ENCODE assay signal across 1 cellular context in the genomic region with DNA sequence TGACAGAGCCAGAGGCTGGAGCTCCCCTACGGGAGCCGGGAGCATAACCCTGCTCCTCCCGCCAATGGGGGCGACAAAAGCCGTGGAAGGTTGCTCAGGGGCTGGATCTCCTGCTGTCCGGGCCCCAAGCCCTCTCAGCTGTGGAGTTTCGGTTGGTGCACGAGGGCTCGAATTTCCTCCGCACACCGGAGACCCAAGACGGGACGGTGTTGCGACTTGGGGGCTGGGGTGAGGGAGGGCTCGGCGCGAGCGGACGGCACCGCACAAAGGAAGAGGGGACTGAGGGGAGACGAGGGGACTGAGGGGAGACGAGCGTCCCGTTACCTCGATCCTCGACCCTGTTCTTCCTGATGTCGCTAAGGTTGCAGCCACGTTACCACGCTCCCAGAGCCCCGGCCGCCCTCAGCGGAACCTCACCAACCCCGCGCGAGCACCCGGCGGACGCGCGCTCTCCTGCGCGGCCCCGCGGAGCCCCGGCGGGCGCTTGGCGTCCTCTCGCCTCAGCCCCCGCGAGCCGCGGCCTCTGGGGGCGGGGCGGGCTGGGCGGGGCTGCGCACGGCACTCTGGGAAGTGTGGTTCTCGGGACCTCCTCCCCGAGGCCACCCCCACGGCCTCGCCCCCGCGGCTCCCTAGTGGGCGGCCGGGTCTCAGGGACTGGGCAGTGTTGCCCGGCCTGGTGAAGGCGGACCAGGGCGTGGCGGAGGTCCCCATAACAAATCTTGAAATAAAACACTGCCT.
A peak's percentile ranks its signal among the peaks of the same experiment; 100 is the strongest.
TF ChIP-seq lines count a peak whose summit lies in the region.

A gene (minus strand): TSS at position 525 of the 738 bp plus-strand sequence. CDS start 25,079 bp downstream, outside the sequence.

TF ChIP-seq in HepG2, 621 proteins besides CTCF, POLR2A, EP300 and RAD21 (continued from another document and continues in another):
- TF ChIP-seq, protein P1, sequence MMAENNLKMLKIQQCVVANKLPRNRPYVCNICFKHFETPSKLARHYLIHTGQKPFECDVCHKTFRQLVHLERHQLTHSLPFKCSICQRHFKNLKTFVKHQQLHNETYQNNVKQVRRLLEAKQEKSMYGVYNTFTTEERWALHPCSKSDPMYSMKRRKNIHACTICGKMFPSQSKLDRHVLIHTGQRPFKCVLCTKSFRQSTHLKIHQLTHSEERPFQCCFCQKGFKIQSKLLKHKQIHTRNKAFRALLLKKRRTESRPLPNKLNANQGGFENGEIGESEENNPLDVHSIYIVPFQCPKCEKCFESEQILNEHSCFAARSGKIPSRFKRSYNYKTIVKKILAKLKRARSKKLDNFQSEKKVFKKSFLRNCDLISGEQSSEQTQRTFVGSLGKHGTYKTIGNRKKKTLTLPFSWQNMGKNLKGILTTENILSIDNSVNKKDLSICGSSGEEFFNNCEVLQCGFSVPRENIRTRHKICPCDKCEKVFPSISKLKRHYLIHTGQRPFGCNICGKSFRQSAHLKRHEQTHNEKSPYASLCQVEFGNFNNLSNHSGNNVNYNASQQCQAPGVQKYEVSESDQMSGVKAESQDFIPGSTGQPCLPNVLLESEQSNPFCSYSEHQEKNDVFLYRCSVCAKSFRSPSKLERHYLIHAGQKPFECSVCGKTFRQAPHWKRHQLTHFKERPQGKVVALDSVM (CRISPR knock-in tag; IDR thresholded peaks at IDR 0.05) = no peak; the same call in 1 of the 2 replicates
- no peak; the same call in 1 of the 2 replicates for TF ChIP-seq BCL6 (CRISPR knock-in tag; IDR thresholded peaks at IDR 0.05)
- no peak for TF ChIP-seq NFIC (IDR thresholded peaks at IDR 0.05; ENCODE audit: low read length)
- 0 out of 2 replicates have a peak, but pooled peaks have one; percentile 73 for TF ChIP-seq CAMTA2 (CRISPR knock-in tag; IDR thresholded peaks at IDR 0.05; ENCODE audit: borderline replicate concordance)
- TF ChIP-seq ZC3H4 (CRISPR knock-in tag; IDR thresholded peaks at IDR 0.05; ENCODE audit: borderline replicate concordance) = no peak
- TF ChIP-seq ZC3H13 (CRISPR knock-in tag; IDR thresholded peaks at IDR 0.05) = no peak
- TF ChIP-seq ZKSCAN5 (CRISPR knock-in tag; IDR thresholded peaks at IDR 0.05) = no peak
- TF ChIP-seq, protein P2, sequence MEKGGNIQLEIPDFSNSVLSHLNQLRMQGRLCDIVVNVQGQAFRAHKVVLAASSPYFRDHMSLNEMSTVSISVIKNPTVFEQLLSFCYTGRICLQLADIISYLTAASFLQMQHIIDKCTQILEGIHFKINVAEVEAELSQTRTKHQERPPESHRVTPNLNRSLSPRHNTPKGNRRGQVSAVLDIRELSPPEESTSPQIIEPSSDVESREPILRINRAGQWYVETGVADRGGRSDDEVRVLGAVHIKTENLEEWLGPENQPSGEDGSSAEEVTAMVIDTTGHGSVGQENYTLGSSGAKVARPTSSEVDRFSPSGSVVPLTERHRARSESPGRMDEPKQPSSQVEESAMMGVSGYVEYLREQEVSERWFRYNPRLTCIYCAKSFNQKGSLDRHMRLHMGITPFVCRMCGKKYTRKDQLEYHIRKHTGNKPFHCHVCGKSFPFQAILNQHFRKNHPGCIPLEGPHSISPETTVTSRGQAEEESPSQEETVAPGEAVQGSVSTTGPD (CRISPR knock-in tag; IDR thresholded peaks at IDR 0.05) = no peak
- peak; percentile 48; the same call in 1 of the 2 replicates for TF ChIP-seq KDM3A (CRISPR knock-in tag; IDR thresholded peaks at IDR 0.05; ENCODE audit: low read depth)
- no peak for TF ChIP-seq RFXANK (CRISPR knock-in tag; IDR thresholded peaks at IDR 0.05)
- no peak for TF ChIP-seq NR2F6 (IDR thresholded peaks at IDR 0.05)
- no peak for TF ChIP-seq NR2F6 (CRISPR knock-in tag; IDR thresholded peaks at IDR 0.05)
- no peak for TF ChIP-seq HOXA5 (CRISPR knock-in tag; IDR thresholded peaks at IDR 0.05)
- TF ChIP-seq ZNF124 (CRISPR knock-in tag; IDR thresholded peaks at IDR 0.05) = 0 out of 2 replicates have a peak, but pooled peaks have one; percentile 17
- no peak for TF ChIP-seq ZNF660 (CRISPR knock-in tag; IDR thresholded peaks at IDR 0.05; ENCODE audit: borderline replicate concordance, low read depth)
- TF ChIP-seq ZNF780A (CRISPR knock-in tag; IDR thresholded peaks at IDR 0.05) = no peak
- 0 out of 2 replicates have a peak, but pooled peaks have one; percentile 37 for TF ChIP-seq ZNF546 (CRISPR knock-in tag; conservative IDR thresholded peaks at IDR 0.05)
- TF ChIP-seq SP2 (CRISPR knock-in tag; IDR thresholded peaks at IDR 0.05) = no peak; the same call in 1 of the 2 replicates
- TF ChIP-seq, protein P3, sequence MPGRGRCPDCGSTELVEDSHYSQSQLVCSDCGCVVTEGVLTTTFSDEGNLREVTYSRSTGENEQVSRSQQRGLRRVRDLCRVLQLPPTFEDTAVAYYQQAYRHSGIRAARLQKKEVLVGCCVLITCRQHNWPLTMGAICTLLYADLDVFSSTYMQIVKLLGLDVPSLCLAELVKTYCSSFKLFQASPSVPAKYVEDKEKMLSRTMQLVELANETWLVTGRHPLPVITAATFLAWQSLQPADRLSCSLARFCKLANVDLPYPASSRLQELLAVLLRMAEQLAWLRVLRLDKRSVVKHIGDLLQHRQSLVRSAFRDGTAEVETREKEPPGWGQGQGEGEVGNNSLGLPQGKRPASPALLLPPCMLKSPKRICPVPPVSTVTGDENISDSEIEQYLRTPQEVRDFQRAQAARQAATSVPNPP (CRISPR knock-in tag; IDR thresholded peaks at IDR 0.05) = no peak
- TF ChIP-seq DNMT3B (CRISPR knock-in tag; conservative IDR thresholded peaks at IDR 0.05) = no peak
- TF ChIP-seq RXRB (CRISPR knock-in tag; IDR thresholded peaks at IDR 0.05; ENCODE audit: borderline replicate concordance) = no peak
- TF ChIP-seq SATB2 (CRISPR knock-in tag; IDR thresholded peaks at IDR 0.05) = no peak
- TF ChIP-seq FIP1L1 (IDR thresholded peaks at IDR 0.05; ENCODE audit: borderline replicate concordance, insufficient read depth, low read depth, low read length) = no peak
- TF ChIP-seq BORCS8-MEF2B (CRISPR knock-in tag; IDR thresholded peaks at IDR 0.05) = no peak
- TF ChIP-seq ZNF17 (CRISPR knock-in tag; IDR thresholded peaks at IDR 0.05) = no peak
- TF ChIP-seq, protein P4, sequence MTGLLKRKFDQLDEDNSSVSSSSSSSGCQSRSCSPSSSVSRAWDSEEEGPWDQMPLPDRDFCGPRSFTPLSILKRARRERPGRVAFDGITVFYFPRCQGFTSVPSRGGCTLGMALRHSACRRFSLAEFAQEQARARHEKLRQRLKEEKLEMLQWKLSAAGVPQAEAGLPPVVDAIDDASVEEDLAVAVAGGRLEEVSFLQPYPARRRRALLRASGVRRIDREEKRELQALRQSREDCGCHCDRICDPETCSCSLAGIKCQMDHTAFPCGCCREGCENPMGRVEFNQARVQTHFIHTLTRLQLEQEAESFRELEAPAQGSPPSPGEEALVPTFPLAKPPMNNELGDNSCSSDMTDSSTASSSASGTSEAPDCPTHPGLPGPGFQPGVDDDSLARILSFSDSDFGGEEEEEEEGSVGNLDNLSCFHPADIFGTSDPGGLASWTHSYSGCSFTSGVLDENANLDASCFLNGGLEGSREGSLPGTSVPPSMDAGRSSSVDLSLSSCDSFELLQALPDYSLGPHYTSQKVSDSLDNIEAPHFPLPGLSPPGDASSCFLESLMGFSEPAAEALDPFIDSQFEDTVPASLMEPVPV (CRISPR knock-in tag; IDR thresholded peaks at IDR 0.05) = 0 out of 2 replicates have a peak, but pooled peaks have one; percentile 21
- TF ChIP-seq, protein P5, sequence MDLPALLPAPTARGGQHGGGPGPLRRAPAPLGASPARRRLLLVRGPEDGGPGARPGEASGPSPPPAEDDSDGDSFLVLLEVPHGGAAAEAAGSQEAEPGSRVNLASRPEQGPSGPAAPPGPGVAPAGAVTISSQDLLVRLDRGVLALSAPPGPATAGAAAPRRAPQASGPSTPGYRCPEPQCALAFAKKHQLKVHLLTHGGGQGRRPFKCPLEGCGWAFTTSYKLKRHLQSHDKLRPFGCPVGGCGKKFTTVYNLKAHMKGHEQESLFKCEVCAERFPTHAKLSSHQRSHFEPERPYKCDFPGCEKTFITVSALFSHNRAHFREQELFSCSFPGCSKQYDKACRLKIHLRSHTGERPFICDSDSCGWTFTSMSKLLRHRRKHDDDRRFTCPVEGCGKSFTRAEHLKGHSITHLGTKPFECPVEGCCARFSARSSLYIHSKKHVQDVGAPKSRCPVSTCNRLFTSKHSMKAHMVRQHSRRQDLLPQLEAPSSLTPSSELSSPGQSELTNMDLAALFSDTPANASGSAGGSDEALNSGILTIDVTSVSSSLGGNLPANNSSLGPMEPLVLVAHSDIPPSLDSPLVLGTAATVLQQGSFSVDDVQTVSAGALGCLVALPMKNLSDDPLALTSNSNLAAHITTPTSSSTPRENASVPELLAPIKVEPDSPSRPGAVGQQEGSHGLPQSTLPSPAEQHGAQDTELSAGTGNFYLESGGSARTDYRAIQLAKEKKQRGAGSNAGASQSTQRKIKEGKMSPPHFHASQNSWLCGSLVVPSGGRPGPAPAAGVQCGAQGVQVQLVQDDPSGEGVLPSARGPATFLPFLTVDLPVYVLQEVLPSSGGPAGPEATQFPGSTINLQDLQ (CRISPR knock-in tag; IDR thresholded peaks at IDR 0.05) = peak; percentile 76; the same call in 1 of the 2 replicates
- TF ChIP-seq ZNF558 (CRISPR knock-in tag; IDR thresholded peaks at IDR 0.05; ENCODE audit: borderline replicate concordance) = no peak
- TF ChIP-seq ZNF367 (CRISPR knock-in tag; IDR thresholded peaks at IDR 0.05; ENCODE audit: borderline replicate concordance) = no peak
- no peak for TF ChIP-seq ZNF234 (CRISPR knock-in tag; conservative IDR thresholded peaks at IDR 0.05)
- TF ChIP-seq, protein P6, sequence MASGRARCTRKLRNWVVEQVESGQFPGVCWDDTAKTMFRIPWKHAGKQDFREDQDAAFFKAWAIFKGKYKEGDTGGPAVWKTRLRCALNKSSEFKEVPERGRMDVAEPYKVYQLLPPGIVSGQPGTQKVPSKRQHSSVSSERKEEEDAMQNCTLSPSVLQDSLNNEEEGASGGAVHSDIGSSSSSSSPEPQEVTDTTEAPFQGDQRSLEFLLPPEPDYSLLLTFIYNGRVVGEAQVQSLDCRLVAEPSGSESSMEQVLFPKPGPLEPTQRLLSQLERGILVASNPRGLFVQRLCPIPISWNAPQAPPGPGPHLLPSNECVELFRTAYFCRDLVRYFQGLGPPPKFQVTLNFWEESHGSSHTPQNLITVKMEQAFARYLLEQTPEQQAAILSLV (CRISPR knock-in tag; IDR thresholded peaks at IDR 0.05; ENCODE audit: borderline replicate concordance) = peak; percentile 50; the same call in 1 of the 2 replicates
- TF ChIP-seq, protein P7, sequence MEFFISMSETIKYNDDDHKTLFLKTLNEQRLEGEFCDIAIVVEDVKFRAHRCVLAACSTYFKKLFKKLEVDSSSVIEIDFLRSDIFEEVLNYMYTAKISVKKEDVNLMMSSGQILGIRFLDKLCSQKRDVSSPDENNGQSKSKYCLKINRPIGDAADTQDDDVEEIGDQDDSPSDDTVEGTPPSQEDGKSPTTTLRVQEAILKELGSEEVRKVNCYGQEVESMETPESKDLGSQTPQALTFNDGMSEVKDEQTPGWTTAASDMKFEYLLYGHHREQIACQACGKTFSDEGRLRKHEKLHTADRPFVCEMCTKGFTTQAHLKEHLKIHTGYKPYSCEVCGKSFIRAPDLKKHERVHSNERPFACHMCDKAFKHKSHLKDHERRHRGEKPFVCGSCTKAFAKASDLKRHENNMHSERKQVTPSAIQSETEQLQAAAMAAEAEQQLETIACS (CRISPR knock-in tag; IDR thresholded peaks at IDR 0.05) = peak; percentile 96
- TF ChIP-seq ZBTB20 (CRISPR knock-in tag; IDR thresholded peaks at IDR 0.05; ENCODE audit: borderline replicate concordance, low read depth) = no peak
- TF ChIP-seq, protein P8, sequence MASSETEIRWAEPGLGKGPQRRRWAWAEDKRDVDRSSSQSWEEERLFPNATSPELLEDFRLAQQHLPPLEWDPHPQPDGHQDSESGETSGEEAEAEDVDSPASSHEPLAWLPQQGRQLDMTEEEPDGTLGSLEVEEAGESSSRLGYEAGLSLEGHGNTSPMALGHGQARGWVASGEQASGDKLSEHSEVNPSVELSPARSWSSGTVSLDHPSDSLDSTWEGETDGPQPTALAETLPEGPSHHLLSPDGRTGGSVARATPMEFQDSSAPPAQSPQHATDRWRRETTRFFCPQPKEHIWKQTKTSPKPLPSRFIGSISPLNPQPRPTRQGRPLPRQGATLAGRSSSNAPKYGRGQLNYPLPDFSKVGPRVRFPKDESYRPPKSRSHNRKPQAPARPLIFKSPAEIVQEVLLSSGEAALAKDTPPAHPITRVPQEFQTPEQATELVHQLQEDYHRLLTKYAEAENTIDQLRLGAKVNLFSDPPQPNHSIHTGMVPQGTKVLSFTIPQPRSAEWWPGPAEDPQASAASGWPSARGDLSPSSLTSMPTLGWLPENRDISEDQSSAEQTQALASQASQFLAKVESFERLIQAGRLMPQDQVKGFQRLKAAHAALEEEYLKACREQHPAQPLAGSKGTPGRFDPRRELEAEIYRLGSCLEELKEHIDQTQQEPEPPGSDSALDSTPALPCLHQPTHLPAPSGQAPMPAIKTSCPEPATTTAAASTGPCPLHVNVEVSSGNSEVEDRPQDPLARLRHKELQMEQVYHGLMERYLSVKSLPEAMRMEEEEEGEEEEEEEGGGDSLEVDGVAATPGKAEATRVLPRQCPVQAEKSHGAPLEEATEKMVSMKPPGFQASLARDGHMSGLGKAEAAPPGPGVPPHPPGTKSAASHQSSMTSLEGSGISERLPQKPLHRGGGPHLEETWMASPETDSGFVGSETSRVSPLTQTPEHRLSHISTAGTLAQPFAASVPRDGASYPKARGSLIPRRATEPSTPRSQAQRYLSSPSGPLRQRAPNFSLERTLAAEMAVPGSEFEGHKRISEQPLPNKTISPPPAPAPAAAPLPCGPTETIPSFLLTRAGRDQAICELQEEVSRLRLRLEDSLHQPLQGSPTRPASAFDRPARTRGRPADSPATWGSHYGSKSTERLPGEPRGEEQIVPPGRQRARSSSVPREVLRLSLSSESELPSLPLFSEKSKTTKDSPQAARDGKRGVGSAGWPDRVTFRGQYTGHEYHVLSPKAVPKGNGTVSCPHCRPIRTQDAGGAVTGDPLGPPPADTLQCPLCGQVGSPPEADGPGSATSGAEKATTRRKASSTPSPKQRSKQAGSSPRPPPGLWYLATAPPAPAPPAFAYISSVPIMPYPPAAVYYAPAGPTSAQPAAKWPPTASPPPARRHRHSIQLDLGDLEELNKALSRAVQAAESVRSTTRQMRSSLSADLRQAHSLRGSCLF (CRISPR knock-in tag; IDR thresholded peaks at IDR 0.05; ENCODE audit: borderline replicate concordance) = no peak
- no peak for TF ChIP-seq ZNF672 (CRISPR knock-in tag; IDR thresholded peaks at IDR 0.05)
- TF ChIP-seq MIXL1 (CRISPR knock-in tag; IDR thresholded peaks at IDR 0.05) = no peak
- TF ChIP-seq ZNF550 (CRISPR knock-in tag; IDR thresholded peaks at IDR 0.05; ENCODE audit: borderline replicate concordance) = no peak; the same call in 1 of the 2 replicates
- TF ChIP-seq ZNF891 (CRISPR knock-in tag; IDR thresholded peaks at IDR 0.05) = peak; percentile 79; the same call in 1 of the 2 replicates
